In the genomic region with DNA sequence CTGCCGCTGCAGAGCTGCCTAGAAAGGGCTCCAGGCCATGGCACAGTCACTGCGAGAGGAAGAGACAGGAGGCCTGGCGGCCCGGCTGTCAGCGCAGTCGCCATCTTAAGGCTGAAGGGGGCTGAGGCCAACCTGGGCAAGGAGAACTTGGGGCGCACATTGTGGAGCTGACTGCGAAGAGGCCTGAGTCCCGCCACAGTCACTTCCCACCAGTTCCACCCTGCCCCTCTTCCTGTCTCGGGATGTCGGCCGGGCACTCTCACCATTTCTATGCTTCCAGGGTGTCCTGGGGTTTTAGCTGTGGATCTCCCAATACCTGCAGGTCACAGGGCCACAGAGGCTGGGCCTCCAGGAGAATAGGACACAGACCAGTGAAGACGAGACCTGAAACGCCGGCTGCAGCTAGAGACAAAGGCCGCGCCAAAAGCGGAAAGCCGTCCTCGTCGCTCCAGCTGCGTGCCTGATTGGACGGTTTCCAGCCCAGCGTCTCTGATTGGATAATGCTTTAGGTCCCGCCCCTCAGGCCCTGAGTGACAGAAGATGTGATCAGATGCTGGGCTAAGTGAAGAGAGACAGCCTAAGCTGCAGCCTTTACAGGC, we compare ENCODE assay signal across 8 cellular contexts.
DNase-seq lines count a peak whose midpoint lies in the region; ATAC-seq and TF ChIP-seq lines count a peak whose summit lies in the region.

No MANE protein-coding gene starts in this region.

- peak; percentile 60 for ATAC-seq in HG03095 (IDR thresholded peaks at IDR 0.05; ENCODE audit: unreplicated experiment)

- H4K20me1 ChIP-seq in neural cell (ENCODE audit: insufficient read depth), result no peaks in the 10 kb centered on the region

- no peak for TF ChIP-seq EP300 in neural cell (conservative IDR thresholded peaks at IDR 0.05; ENCODE audit: poor library complexity, severe bottlenecking)

- H3K27ac ChIP-seq in neural cell (ENCODE audit: low read length), result peak overlapping the region; percentile 37

- H3K9me2 ChIP-seq in neural cell (ENCODE audit: insufficient read depth, low read length), result no peaks in the 10 kb centered on the region

- CTCF ChIA-PET in GM10248 (lab: Yijun Ruan, JAX), result interaction anchor here (1.3 to 1.4 kb wide), 2 partner anchors 10 to 25 kb away, joined by 3 to 4 read pairs; no protein-coding TSS in a partner anchor

- H3K9me3 ChIP-seq in neural cell (ENCODE audit: low read length), result no peaks in the 10 kb centered on the region

- H3K36me3 ChIP-seq in neural cell (ENCODE audit: insufficient read depth, low read length), result no peaks in the 10 kb centered on the region

- DNase-seq in GM10248 (ENCODE audit: extremely low spot score) (peak; percentile 64), OCI-M1 (lab: John Stamatoyannopoulos, UW) (peak; percentile 98), fibroblast of the conjunctiva (ENCODE audit: low read depth) (peak; percentile 81), DMS79 treated with DMSO at 0.1 percent for 48 hours (lab: John Stamatoyannopoulos, UW) (no peak)
- DNase-seq in activated effector memory CD4-positive, alpha-beta T cell treated with Interleukin-2 at 50 U/mL for 16 hours, result peak; percentile 78
- DNase-seq in stimulated activated naive CD4-positive, alpha-beta T cell (lab: John Stamatoyannopoulos, UW), result peak; percentile 65 to 91 (median 83)

- H3K9ac ChIP-seq in neural cell (ENCODE audit: low read length), result peak overlapping the region; percentile 61

- no peak for TF ChIP-seq CTCF in GM10248 (IDR thresholded peaks at IDR 0.05; ENCODE audit: control extremely low read depth, extremely low read depth, low read depth, missing control alignments)
- no peak for TF ChIP-seq CTCF in neural cell (IDR thresholded peaks at IDR 0.05; ENCODE audit: poor library complexity, severe bottlenecking)

- H3K27me3 ChIP-seq in neural cell (ENCODE audit: insufficient read depth, low read depth, low read length), result no peaks in the 10 kb centered on the region

- POLR2A ChIA-PET in GM10248 (lab: Yijun Ruan, JAX), result no interaction called here

- TF ChIP-seq RAD21 in neural cell (conservative IDR thresholded peaks at IDR 0.05), result peak; percentile 41

- peak overlapping the region; percentile 77 for H2AFZ ChIP-seq in neural cell (ENCODE audit: low read depth, low read length)

- no peaks in the 10 kb centered on the region for H3F3A ChIP-seq in neural cell (ENCODE audit: insufficient read depth, low read length, poor library complexity, severe bottlenecking)

- H3K79me2 ChIP-seq in neural cell (replicated peaks; ENCODE audit: insufficient read depth, low read length), result peaks cover 7% of the 10 kb centered on the region

- peak overlapping the region; percentile 89 for H3K4me3 ChIP-seq in neural cell (ENCODE audit: low read length)

- H3K4me2 ChIP-seq in neural cell (ENCODE audit: low read length), result peak overlapping the region; percentile 62

TF ChIP-seq in neural cell, 6 proteins besides CTCF, POLR2A, EP300 and RAD21:
- TF ChIP-seq SMC3 (conservative IDR thresholded peaks at IDR 0.05; ENCODE audit: poor library complexity) (peak; percentile 27), POLR2AphosphoS5 (IDR thresholded peaks at IDR 0.05) (peak; percentile 81), MXI1 (conservative IDR thresholded peaks at IDR 0.05; ENCODE audit: poor library complexity, severe bottlenecking) (peak; percentile 97), REST (IDR thresholded peaks at IDR 0.05; ENCODE audit: borderline replicate concordance) (peak; percentile 54), TAF1 (IDR thresholded peaks at IDR 0.05; ENCODE audit: low read depth) (no peak), EZH2 (IDR thresholded peaks at IDR 0.05; ENCODE audit: borderline replicate concordance, insufficient read depth, low read length, poor library complexity, severe bottlenecking) (no peak)
TF ChIP-seq in neural cell: peak in this region for 4.
